8 cellular contexts compared by ENCODE assay signal in the genomic region with DNA sequence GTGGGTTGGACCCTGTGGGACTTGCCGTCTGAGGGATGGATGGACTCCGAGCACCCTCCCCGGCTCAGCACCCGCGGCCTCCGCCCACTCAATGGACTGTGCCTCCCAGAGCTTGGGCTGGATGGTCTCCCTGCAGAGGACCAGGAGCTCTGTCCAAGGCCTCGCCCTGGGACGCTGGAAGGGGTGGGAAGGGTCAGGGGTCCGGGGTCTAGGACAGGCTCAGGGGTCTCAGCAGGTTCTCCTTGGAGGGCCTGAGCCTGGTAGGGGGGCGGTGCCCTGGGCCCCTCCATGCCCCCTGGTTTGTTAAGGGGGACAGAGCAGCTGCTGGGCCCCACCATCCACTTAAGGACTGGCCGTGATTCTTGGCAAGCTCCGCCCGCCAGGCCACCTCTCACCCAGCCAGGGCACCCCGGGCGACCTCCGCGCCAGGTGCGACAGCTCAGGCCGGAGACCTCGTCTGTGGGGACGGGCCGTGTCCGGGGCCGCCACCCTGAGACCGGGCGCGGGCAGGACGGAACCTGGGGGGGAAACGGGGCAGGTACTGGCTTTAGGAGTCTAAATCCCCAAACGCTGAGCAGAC. TPM values are rescaled to one million over a fixed set of nuclear protein-coding genes. Genes with fewer than 3 reads are reported as not detected.
DNase-seq lines count a peak whose midpoint lies in the region; ATAC-seq, FAIRE-seq and TF ChIP-seq lines count a peak whose summit lies in the region.

No MANE protein-coding gene starts in this region.

- H3K4me3 ChIP-seq in GM06990 (replicated peaks; ENCODE audit: low read depth, low read length) (peak overlapping the region; percentile 79), Karpas-422 (ENCODE audit: low read length) (peak overlapping the region; percentile 76), K562 (peak overlapping the region; percentile 89)

- H3K36me3 ChIP-seq in GM06990 (ENCODE audit: control insufficient read depth, insufficient read depth, low read length) (peaks cover 5% of the 10 kb centered on the region), Karpas-422 (ENCODE audit: insufficient read depth, low read length) (peaks cover 10% of the 10 kb centered on the region; the same call in 1 of the 2 replicates), K562 (ENCODE audit: control insufficient read depth, insufficient read depth, low read length) (peaks cover 21% of the 10 kb centered on the region; the same call in 2 of the 3 replicates)

- no peaks in the 10 kb centered on the region for H3K9me3 Mint-ChIP-seq in stimulated activated naive B cell treated with anti-CD40 and anti-IgM and Interleukin-4, amounts not matched to agents 10 μg/mL and 1 μg/mL and 100 μg/mL, for 72 hours

- WGBS in K562 (ENCODE audit: insufficient coverage, low coverage, missing lambda C conversion rate): 2% methylated on average over 29 of the region's 30 CpGs

- H3K9ac ChIP-seq in Karpas-422 (ENCODE audit: low read length) (peak overlapping the region; percentile 98), K562 (ENCODE audit: insufficient read depth in 1 of 2, low read depth in 2 of 2, low read length in 2 of 2) (peak overlapping the region; percentile 96 to 100)

- peak; percentile 12 for ATAC-seq in GM21717 (IDR thresholded peaks at IDR 0.05; ENCODE audit: unreplicated experiment)
- ATAC-seq in K562: peak; percentile 61
- peak; percentile 17 to 22 for ATAC-seq in stimulated activated naive B cell treated with anti-CD40 and anti-IgM and Interleukin-4, amounts not matched to agents 10 μg/mL and 1 μg/mL and 100 μg/mL, for 72 hours (replicated peaks)

- H3K9me3 ChIP-seq in Karpas-422 (ENCODE audit: low read length) (no peaks in the 10 kb centered on the region), K562 (replicated peaks; ENCODE audit: control insufficient read depth, insufficient read depth, low read depth, low read length) (no peaks in the 10 kb centered on the region)

- FAIRE-seq in K562 (lab: Jason Lieb, UNC): no peak

- peaks cover 64% of the 10 kb centered on the region in 2 donors for H3K36me3 Mint-ChIP-seq in stimulated activated naive B cell treated with anti-CD40 and anti-IgM and Interleukin-4, amounts not matched to agents 10 μg/mL and 1 μg/mL and 100 μg/mL, for 72 hours

- H3K27me3 Mint-ChIP-seq in stimulated activated naive B cell treated with anti-CD40 and anti-IgM and Interleukin-4, amounts not matched to agents 10 μg/mL and 1 μg/mL and 100 μg/mL, for 72 hours: peaks cover 5 to 33% of the 10 kb centered on the region in 2 donors

- H3K79me2 ChIP-seq in Karpas-422 (ENCODE audit: low read length): peaks cover 23% of the 10 kb centered on the region
- peaks cover 21% of the 10 kb centered on the region for H3K79me2 ChIP-seq in K562 (ENCODE audit: control insufficient read depth, insufficient read depth, low read length)

- H2AFZ ChIP-seq in Karpas-422 (ENCODE audit: low read length) (peak overlapping the region; percentile 84; the same call in 1 of the 2 replicates), K562 (ENCODE audit: low read depth, low read length) (peak overlapping the region; percentile 89)

- no peak for TF ChIP-seq RAD21 in K562 (CRISPR knock-in tag; conservative IDR thresholded peaks at IDR 0.05 in 1 of 2, IDR thresholded peaks at IDR 0.05 in 1 of 2)

- POLR2A ChIA-PET in K562 (lab: Yijun Ruan, JAX): interaction anchor here (0.7 to 1.0 kb wide), 4 partner anchors 22 to 58 kb away, joined by 3 to 4 read pairs (median 4); no protein-coding TSS in a partner anchor

- peak overlapping the region; percentile 87 to 90 for H3K4me3 Mint-ChIP-seq in stimulated activated naive B cell treated with anti-CD40 and anti-IgM and Interleukin-4, amounts not matched to agents 10 μg/mL and 1 μg/mL and 100 μg/mL, for 72 hours

- H3K9me1 ChIP-seq in K562 (ENCODE audit: control insufficient read depth, insufficient read depth, low read length): no peaks in the 10 kb centered on the region

- no peak for TF ChIP-seq EP300 in K562 (IDR thresholded peaks at IDR 0.05; ENCODE audit: low read length)

- intact Hi-C loops in K562 (cut with micrococcal nuclease): loop anchor here (10.0 kb wide), 1 partner anchor 143 kb away; a partner anchor contains a TSS

- peaks cover 34% of the 10 kb centered on the region for H4K20me1 ChIP-seq in Karpas-422 (ENCODE audit: insufficient read depth, low read depth, low read length)
- peaks cover 7% of the 10 kb centered on the region for H4K20me1 ChIP-seq in K562 (replicated peaks; ENCODE audit: control insufficient read depth, insufficient read depth, low read length)

- peaks cover 32% of the 10 kb centered on the region for H3K4me1 ChIP-seq in Karpas-422 (ENCODE audit: low read length)
- peaks cover 9 to 72% of the 10 kb centered on the region in 2 experiments; a peak in 4 of 5 replicates for H3K4me1 ChIP-seq in K562 (replicated peaks in 1 of 2; ENCODE audit: control insufficient read depth in 2 of 2, insufficient read depth in 2 of 2, low read length in 2 of 2)

- peak overlapping the region; percentile 96 for H3K27ac Mint-ChIP-seq in stimulated activated naive B cell treated with anti-CD40 and anti-IgM and Interleukin-4, amounts not matched to agents 10 μg/mL and 1 μg/mL and 100 μg/mL, for 72 hours

- in situ Hi-C loops in K562 (cut with MboI): no loop called here

- peak overlapping the region; percentile 100 for H3K4me2 ChIP-seq in Karpas-422 (ENCODE audit: low read depth, low read length, poor library complexity, severe bottlenecking)
- peak overlapping the region; percentile 86 for H3K4me2 ChIP-seq in K562 (ENCODE audit: insufficient read depth, low read length)

- TF ChIP-seq POLR2A in K562 (conservative IDR thresholded peaks at IDR 0.05): peak; percentile 39; the same call in 1 of the 2 replicates

- DNase-seq in GM06990 (ENCODE audit: extremely low read depth, insufficient read length): no peak
- DNase-seq in Karpas-422: no peak
- DNase-seq in K562 (ENCODE audit: extremely low read depth in 1 of 4, low spot score in 3 of 4): peak; percentile 51 to 61 (median 52)
- DNase-seq in stimulated activated naive B cell treated with anti-CD40 and anti-IgM and Interleukin-4, amounts not matched to agents 10 μg/mL and 1 μg/mL and 100 μg/mL, for 72 hours: no peak
- no peak for DNase-seq in KG1 (lab: John Stamatoyannopoulos, UW)
- no peak for DNase-seq in NCI-H1436 treated with DMSO at 0.1 percent for 48 hours (lab: John Stamatoyannopoulos, UW)

- no peaks in the 10 kb centered on the region for H3K9me2 ChIP-seq in Karpas-422 (replicated peaks; ENCODE audit: insufficient read depth, low read length)

- H3K4me1 Mint-ChIP-seq in stimulated activated naive B cell treated with anti-CD40 and anti-IgM and Interleukin-4, amounts not matched to agents 10 μg/mL and 1 μg/mL and 100 μg/mL, for 72 hours: peaks cover 34 to 72% of the 10 kb centered on the region in 2 donors

- no TSS peak for BruUV-seq in K562 (replicated peaks; lab: Mats Ljungman, UMichigan)

- no peaks in the 10 kb centered on the region for H3K27me3 ChIP-seq in GM06990 (replicated peaks; ENCODE audit: control insufficient read depth, insufficient read depth, low read length)
- H3K27me3 ChIP-seq in Karpas-422 (ENCODE audit: low read length): no peaks in the 10 kb centered on the region
- H3K27me3 ChIP-seq in K562 (ENCODE audit: control insufficient read depth in 2 of 2, insufficient read depth in 2 of 2, low read length in 2 of 2): peaks cover 4 to 24% of the 10 kb centered on the region in 2 experiments; a peak in 3 of 5 replicates
- H3K27me3 ChIP-seq in layer of hippocampus (ENCODE audit: control insufficient read depth, insufficient read depth, low read length): peaks cover 13% of the 10 kb centered on the region

- TF ChIP-seq CTCF in GM06990 (IDR thresholded peaks at IDR 0.05; ENCODE audit: insufficient read depth, low read length, poor library complexity, severe bottlenecking) (no peak), K562 (IDR thresholded peaks at IDR 0.05 in 2 of 3, conservative IDR thresholded peaks at IDR 0.05 in 1 of 3; ENCODE audit: insufficient read depth in 2 of 3, low read depth in 1 of 3, low read length in 3 of 3) (no peak)

- H3K27ac ChIP-seq in Karpas-422 (ENCODE audit: low read length): peak overlapping the region; percentile 81
- peak overlapping the region; percentile 91 for H3K27ac ChIP-seq in K562 (ENCODE audit: extremely low read depth, low read depth, low read length)
- H3K27ac ChIP-seq in layer of hippocampus (ENCODE audit: low read depth, low read length): peak overlapping the region; percentile 71

- CTCF ChIA-PET in K562 (lab: Yijun Ruan, JAX; ENCODE audit: low intra/inter-chr PET ratio): no interaction called here

RNA-seq across cellular contexts. Expression of a gene that starts 29.2 kb away (rescaled TPM):
- total RNA-seq in Karpas-422 (2014; rRNA removed; shearing (Covaris generic); ENCODE audit: low replicate concordance): 24.4 and 39.8 TPM in 2 replicates
- 103 and 177 TPM in 2 replicates for total RNA-seq in K562 (2011; cell fraction: chromatin; rRNA removed; ENCODE audit: low replicate concordance)
- 66.8 and 69.0 TPM in 2 replicates for total RNA-seq in K562 (2011; cell fraction: nucleolus; rRNA removed)
- 75.2 and 79.0 TPM in 2 replicates for total RNA-seq in K562 (2011; cell fraction: nucleoplasm; rRNA removed)
- total RNA-seq in K562 (2014; rRNA removed) (22.4 and 27.5 TPM in 2 replicates), K562 (2014; rRNA removed; fragmentation: Illumina TruSeq; extraction: Trizol) (13.9 and 16.5 TPM in 2 replicates), K562 (2015; rRNA removed; fragmentation: Illumina TruSeq; extraction: Trizol) (22.4 and 22.9 TPM in 2 replicates), K562 (2021) (41.0 and 41.9 TPM in 2 replicates)
- polyA plus RNA-seq in K562 (2011; rRNA removed) (15.5 and 18.8 TPM in 2 replicates), K562 (2014; fragmentation: Illumina TruSeq; extraction: Trizol) (22.9 and 25.8 TPM in 2 replicates), K562 (2014; fragmentation: Nextera tagmentation; extraction: Ambion mirVana) (1 to 10 TPM; 1.4 to 3.7 TPM), K562 (2014; rRNA removed) (25.6 and 26.4 TPM in 2 replicates)
- 12.0 and 15.7 TPM in 2 replicates for polyA plus RNA-seq in K562 (2011; cell fraction: cytosol; rRNA removed)
- polyA plus RNA-seq in K562 (2011; cell fraction: nucleus; rRNA removed): 37.6 and 54.4 TPM in 2 replicates
- polyA plus RNA-seq in K562 (2012): 34.5 and 78.0 TPM in 2 replicates
- polyA minus RNA-seq in K562 (2011; rRNA and poly(A)+ RNA removed): 13.4 and 17.1 TPM in 2 replicates
- polyA minus RNA-seq in K562 (2011; cell fraction: cytosol; rRNA and poly(A)+ RNA removed): 14.6 and 14.7 TPM in 2 replicates
- 18.3 and 25.2 TPM in 2 replicates for polyA minus RNA-seq in K562 (2011; cell fraction: nucleus; rRNA and poly(A)+ RNA removed)

RNA-seq across cellular contexts. Expression of a gene that starts 52.1 kb away (rescaled TPM):
- 2.0 and 3.5 TPM in 2 replicates for total RNA-seq in Karpas-422 (2014; rRNA removed; shearing (Covaris generic); ENCODE audit: low replicate concordance)
- total RNA-seq in K562 (2011; cell fraction: chromatin; rRNA removed; ENCODE audit: low replicate concordance): 2.7 and 4.4 TPM in 2 replicates
- total RNA-seq in K562 (2011; cell fraction: nucleolus; rRNA removed): 4.6 and 5.5 TPM in 2 replicates
- 3.2 and 4.1 TPM in 2 replicates for total RNA-seq in K562 (2011; cell fraction: nucleoplasm; rRNA removed)
- total RNA-seq in K562 (2014; rRNA removed) (4.7 and 6.7 TPM in 2 replicates), K562 (2014; rRNA removed; fragmentation: Illumina TruSeq; extraction: Trizol) (1.3 and 1.5 TPM in 2 replicates), K562 (2015; rRNA removed; fragmentation: Illumina TruSeq; extraction: Trizol) (2.1 and 2.9 TPM in 2 replicates), K562 (2021) (4.0 and 4.4 TPM in 2 replicates)
- polyA plus RNA-seq in K562 (2011; rRNA removed) (2.6 and 3.7 TPM in 2 replicates), K562 (2014; fragmentation: Illumina TruSeq; extraction: Trizol) (3.6 and 3.7 TPM in 2 replicates), K562 (2014; fragmentation: Nextera tagmentation; extraction: Ambion mirVana) (not detected), K562 (2014; rRNA removed) (5.8 and 7.3 TPM in 2 replicates)
- polyA plus RNA-seq in K562 (2011; cell fraction: cytosol; rRNA removed): 3.0 and 6.6 TPM in 2 replicates
- 4.7 and 8.2 TPM in 2 replicates for polyA plus RNA-seq in K562 (2011; cell fraction: nucleus; rRNA removed)
- 3.0 and 3.6 TPM in 2 replicates for polyA plus RNA-seq in K562 (2012)
- 0.99 and 1.2 TPM in 2 replicates for polyA minus RNA-seq in K562 (2011; rRNA and poly(A)+ RNA removed)
- polyA minus RNA-seq in K562 (2011; cell fraction: cytosol; rRNA and poly(A)+ RNA removed): 0.82 and 2.1 TPM in 2 replicates
- 3.0 and 3.6 TPM in 2 replicates for polyA minus RNA-seq in K562 (2011; cell fraction: nucleus; rRNA and poly(A)+ RNA removed)

Comparison
In these comparisons a context has a peak if more than half of its experiments do, and no peak if none do; other contexts are left out.
1. DNase-seq: peak in K562 (4 of 4); none in GM06990 (single experiment), Karpas-422 (single experiment), stimulated activated naive B cell treated with anti-CD40 and anti-IgM and Interleukin-4, amounts not matched to agents 10 μg/mL and 1 μg/mL and 100 μg/mL, for 72 hours (single experiment), KG1 (single experiment) and NCI-H1436 treated with DMSO at 0.1 percent for 48 hours (single experiment).
2. Peak in every context shown above with its lines, with median percentiles within 50 percentile points of each other: H3K4me3 ChIP-seq, ATAC-seq and H3K27ac ChIP-seq.